In the genomic region with DNA sequence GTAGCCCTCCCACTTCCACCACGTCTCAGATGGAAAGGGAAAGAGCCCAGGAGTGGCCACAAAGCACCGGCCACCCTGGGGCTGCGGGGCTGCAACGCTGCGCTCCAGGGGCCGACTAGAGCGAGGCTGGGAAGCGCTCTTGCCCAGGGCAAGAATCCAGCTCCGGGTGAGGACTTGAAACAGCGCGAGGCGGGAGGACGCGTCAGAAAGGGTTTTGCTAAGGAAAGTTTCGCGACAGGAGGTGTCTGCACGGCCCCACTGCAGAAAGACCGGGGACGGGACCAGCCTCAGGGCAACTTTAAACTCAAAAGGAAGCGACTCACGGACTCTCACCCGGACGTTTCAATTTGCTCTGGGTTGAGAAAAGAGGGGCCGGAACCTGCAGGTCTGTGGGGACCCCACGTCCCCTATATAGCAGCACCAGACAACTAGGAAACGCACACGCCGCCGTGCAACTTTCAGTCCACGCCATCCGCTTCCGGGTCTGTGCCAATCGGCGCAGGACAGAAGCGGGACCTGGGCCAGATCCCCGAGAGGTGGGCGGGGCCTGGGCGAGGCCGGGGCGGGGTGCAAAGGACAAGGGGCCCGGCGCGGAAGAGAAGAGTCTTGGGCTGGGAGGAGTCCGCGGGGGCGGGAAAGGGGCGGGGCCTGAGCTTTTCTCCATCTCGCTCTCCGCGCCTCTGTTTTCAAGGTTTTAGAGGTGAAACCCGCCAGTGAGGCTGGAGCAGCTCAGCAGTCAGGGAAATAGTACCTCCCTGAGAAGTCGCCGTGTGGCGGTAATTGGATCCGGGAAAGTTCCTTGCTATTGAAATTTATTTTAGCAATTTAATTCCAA, we compare ENCODE assay signal across 9 cellular contexts. TPM values are rescaled to one million over a fixed set of nuclear protein-coding genes. Genes with fewer than 3 reads are reported as not detected.
DNase-seq lines count a peak whose midpoint lies in the region; ATAC-seq and TF ChIP-seq lines count a peak whose summit lies in the region.
"Had no signal": no experiment of that assay in that cellular context is flagged by ENCODE, and none has a peak within 500 bp of the region (broad histone marks: within the 10 kb centered on the region; RNA-seq: fewer than 3 reads in every experiment).

A gene (minus strand): TSS at position 488 of the 835 bp plus-strand sequence. CDS start 6,792 bp downstream, outside the sequence.

- no peak for TF ChIP-seq CTCF in AG09319 (IDR thresholded peaks at IDR 0.05; ENCODE audit: low read depth, low read length)

- POLR2A ChIA-PET in activated CD4-positive, alpha-beta T cell treated with anti-CD3 and anti-CD28 coated beads for 36 hours (lab: Charles Lee), result interaction anchor here (0.6 to 1.0 kb wide), 2 partner anchors 15 to 20 kb away, joined by 3 to 4 read pairs; no protein-coding TSS in a partner anchor

- H3K27me3 Mint-ChIP-seq in activated CD4-positive, alpha-beta T cell treated with anti-CD3 and anti-CD28 coated beads for 36 hours, result no peaks in the 10 kb centered on the region

- H3K27ac Mint-ChIP-seq in activated CD4-positive, alpha-beta T cell treated with anti-CD3 and anti-CD28 coated beads for 36 hours, result peak within 1 kb of the TSS; percentile 96

- peaks cover 26% of the 10 kb centered on the region for H3K4me1 Mint-ChIP-seq in activated CD4-positive, alpha-beta T cell treated with anti-CD3 and anti-CD28 coated beads for 36 hours

- H3K36me3 Mint-ChIP-seq in activated CD4-positive, alpha-beta T cell treated with anti-CD3 and anti-CD28 coated beads for 36 hours (ENCODE audit: low read depth), result peaks cover 43% of the 10 kb centered on the region

- H3K27ac ChIP-seq in cingulate gyrus (ENCODE audit: low read depth, low read length) (peak within 1 kb of the TSS; percentile 65), layer of hippocampus (ENCODE audit: low read depth, low read length) (peak within 1 kb of the TSS; percentile 62)

- peak; percentile 98 for ATAC-seq in GM19023 (IDR thresholded peaks at IDR 0.05; ENCODE audit: unreplicated experiment)
- ATAC-seq in HG03175 (IDR thresholded peaks at IDR 0.05; ENCODE audit: unreplicated experiment), result peak; percentile 97
- ATAC-seq in activated CD4-positive, alpha-beta T cell treated with anti-CD3 and anti-CD28 coated beads for 36 hours, result peak; percentile 100

- intact Hi-C loops in activated CD4-positive, alpha-beta T cell treated with anti-CD3 and anti-CD28 coated beads for 36 hours (cut with DNase I, micrococcal nuclease), result loop anchor here (1.0 to 5.0 kb wide), 23 partner anchors 20 to 915 kb away; a partner anchor contains a TSS

- DNase-seq in AG09319 (ENCODE audit: extremely low read depth, low read depth) (peak; percentile 79), NCI-H460 (ENCODE audit: extremely low read depth, low read depth) (peak; percentile 79)
- peak; percentile 100 for DNase-seq in activated CD4-positive, alpha-beta T cell treated with anti-CD3 and anti-CD28 coated beads for 36 hours
- DNase-seq in stimulated activated CD4-positive, alpha-beta T cell treated with anti-CD3 and anti-CD28 coated beads, Interleukin-1b, Interleukin-23, amount 100 ng/mL, for 1 hour (ENCODE audit: low read depth in 2 of 2), result peak; percentile 96 to 98

- H3K27me3 ChIP-seq in layer of hippocampus (ENCODE audit: control insufficient read depth, insufficient read depth, low read length), result no peaks in the 10 kb centered on the region

- CTCF ChIA-PET in activated CD4-positive, alpha-beta T cell treated with anti-CD3 and anti-CD28 coated beads for 36 hours (lab: Charles Lee), result no interaction called here

- peaks cover 28% of the 10 kb centered on the region for H3K9me3 Mint-ChIP-seq in activated CD4-positive, alpha-beta T cell treated with anti-CD3 and anti-CD28 coated beads for 36 hours (ENCODE audit: low read depth)

- peak within 1 kb of the TSS; percentile 96 for H3K4me3 Mint-ChIP-seq in activated CD4-positive, alpha-beta T cell treated with anti-CD3 and anti-CD28 coated beads for 36 hours

RNA-seq across cellular contexts. Expression of the gene that starts here (rescaled TPM):
- total RNA-seq in NCI-H460 (2014; rRNA removed; shearing (Covaris generic)), result 5.1 and 6.9 TPM in 2 replicates
- polyA plus RNA-seq in NCI-H460 (2014; cell fraction: nucleus; rRNA removed), result 0.61 and 4.9 TPM in 2 replicates
- 10 to 100 TPM; 10.7 to 11.4 TPM for total RNA-seq in activated CD4-positive, alpha-beta T cell treated with anti-CD3 and anti-CD28 coated beads for 36 hours
- total RNA-seq: HT1080 had no signal

Comparison
In these comparisons a context has a peak if more than half of its experiments do, and no peak if none do; other contexts are left out.
1. Peak in every context shown above with its lines: DNase-seq, ATAC-seq and H3K27ac ChIP-seq.